Comparison of ENCODE assay signal across 27 cellular contexts in genomic region chr3:140430494-140430893, GRCh38.
"Had no signal": no experiment of that assay in that cellular context is flagged by ENCODE, and none has a peak within 500 bp of the region (broad histone marks: within the 10 kb centered on the region; RNA-seq: fewer than 3 reads in every experiment).

No MANE protein-coding gene starts in this region.

- H3K27ac ChIP-seq: stomach, suprapubic skin, testis, thoracic aorta, thyroid gland, tibial artery, tibial nerve, transverse colon, upper lobe of left lung, upper lobe of right lung, uterus, vagina had no signal

- ATAC-seq: stimulated activated effector memory CD8-positive, alpha-beta T cell treated with anti-CD3 and anti-CD28 coated beads, Interleukin-12 subunit alpha, Interleukin-12 subunit beta, amount 100 ng/mL, for 72 hours; stimulated activated memory B cell treated with anti-CD40 and anti-IgM and Interleukin-4, amounts not matched to agents 10 μg/mL and 1 μg/mL and 100 μg/mL, for 72 hours; stimulated activated naive B cell treated with anti-CD40 and anti-IgM and Interleukin-4, amounts not matched to agents 10 μg/mL and 1 μg/mL and 100 μg/mL, for 72 hours; stimulated activated naive CD8-positive, alpha-beta T cell treated with anti-CD3 and anti-CD28 coated beads, Interleukin-15, amount 100 ng/mL, for 72 hours; stimulated activated naive CD8-positive, alpha-beta T cell treated with anti-CD3 and anti-CD28 coated beads, Interleukin-15, Interleukin-2, amounts not matched to agents 100 U/mL and 50 U/mL, for 24 hours; upper lobe of right lung had no signal

- H3K36me3 ChIP-seq: stomach, suprapubic skin, thoracic aorta, thyroid gland, tibial artery, tibial nerve, transverse colon, upper lobe of left lung, upper lobe of right lung, uterus, vagina had no signal

- H3K4me3 ChIP-seq: stomach, suprapubic skin, testis, thoracic aorta, thyroid gland, tibial artery, tibial nerve, transverse colon, upper lobe of left lung, upper lobe of right lung, uterus, vagina had no signal

- H3K27me3 ChIP-seq: stomach, suprapubic skin, testis, thyroid gland, tibial artery, tibial nerve, transverse colon, upper lobe of left lung, upper lobe of right lung, uterus, vagina had no signal

- DNase-seq: stimulated activated CD4-positive, alpha-beta T cell treated with anti-CD3 and anti-CD28 coated beads, Interleukin-2, amount 100 ng/mL, for 48 hours; stimulated activated CD4-positive, alpha-beta T cell treated with anti-CD3 and anti-CD28 coated beads, Interleukin-4, amount 100 ng/mL, for 1 hour; stimulated activated CD4-positive, alpha-beta T cell treated with anti-CD3 and anti-CD28 coated beads, Interleukin-4, amount 100 ng/mL, for 24 hours; stimulated activated CD4-positive, alpha-beta T cell treated with anti-CD3 and anti-CD28 coated beads, Interleukin-4, amount 100 ng/mL, for 4 hours; stimulated activated CD8-positive, alpha-beta memory T cell treated with anti-CD3 and anti-CD28 coated beads, Interleukin-4, amount 100 ng/mL, for 48 hours; stimulated activated naive B cell treated with anti-CD40 and anti-IgM and Interleukin-4, amounts not matched to agents 10 μg/mL and 1 μg/mL and 100 μg/mL, for 72 hours; stimulated activated naive CD4-positive, alpha-beta T cell; stimulated activated naive CD4-positive, alpha-beta T cell treated with Interleukin-2 at 50 U/mL for 16 hours; stimulated activated naive CD8-positive, alpha-beta T cell treated with anti-CD3 and anti-CD28 coated beads, Interleukin-15, amount 100 ng/mL, for 72 hours; stimulated activated naive CD8-positive, alpha-beta T cell treated with anti-CD3 and anti-CD28 coated beads, Interleukin-15, Interleukin-2, amounts not matched to agents 100 U/mL and 50 U/mL, for 24 hours; stomach; substantia nigra; testis; thyroid gland; tibial artery; transverse colon; trophoblast cell; upper lobe of left lung; upper lobe of right lung; uterus had no signal

- H3K4me1 ChIP-seq: stomach, suprapubic skin, testis, tibial artery, transverse colon, upper lobe of left lung, upper lobe of right lung, uterus, vagina had no signal

- H3K9me3 ChIP-seq: stomach, suprapubic skin, testis, thoracic aorta, thyroid gland, tibial artery, tibial nerve, transverse colon, upper lobe of left lung, upper lobe of right lung, uterus, vagina had no signal

- FAIRE-seq: urothelium cell line had no signal
